In the genomic region with DNA sequence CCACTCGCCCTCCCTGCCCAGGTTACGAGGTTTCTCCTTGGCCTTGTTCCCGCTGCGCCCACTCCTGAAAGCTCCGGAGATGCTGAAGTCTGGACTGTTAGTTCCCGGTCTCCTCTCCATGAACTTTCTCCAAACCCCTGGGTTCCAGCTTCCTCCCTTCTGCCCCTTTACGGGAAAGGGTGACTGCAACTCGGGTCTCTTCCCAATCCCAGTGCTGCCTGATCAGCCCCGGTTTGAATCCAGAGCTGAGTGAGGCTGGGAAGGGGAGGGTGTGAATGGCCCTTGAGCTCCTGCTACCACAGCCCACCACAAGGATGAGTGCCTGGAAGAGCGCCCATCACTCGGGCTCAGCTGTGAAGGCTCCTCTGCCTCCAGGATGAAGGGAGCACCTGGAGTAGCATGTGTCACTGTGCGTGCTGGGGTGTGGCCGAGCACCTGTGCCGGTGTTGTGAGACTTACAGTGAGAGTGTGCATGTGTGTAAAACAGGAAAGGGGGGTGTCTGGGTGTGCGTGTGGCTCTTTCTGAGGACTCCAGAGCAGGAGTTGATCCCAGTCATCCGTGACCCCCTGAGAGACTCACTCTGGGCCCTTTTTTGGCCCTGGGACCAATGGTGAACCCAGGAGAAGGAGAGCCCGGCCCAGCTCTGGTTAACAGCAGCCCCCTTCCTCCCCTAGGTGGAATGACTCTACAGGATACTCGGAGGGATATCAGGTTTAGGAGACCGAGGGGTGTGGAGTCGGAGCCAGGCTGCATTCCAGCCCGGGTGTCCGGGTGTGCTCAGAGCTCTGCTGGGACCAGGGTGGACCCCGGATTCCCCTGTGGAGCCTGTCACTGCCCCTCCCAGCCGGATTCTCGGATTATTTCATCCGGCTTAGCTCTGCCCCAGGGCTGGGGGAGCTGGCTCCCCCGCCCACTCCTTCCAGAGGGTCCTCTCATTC, we compare ENCODE assay signal across 1 cellular context.
TF ChIP-seq lines count a peak whose summit lies in the region.

No MANE protein-coding gene starts in this region.

TF ChIP-seq in IMR-90, 13 proteins besides CTCF, POLR2A, EP300 and RAD21 (continued from another document):
- no peak for TF ChIP-seq BHLHE40 (IDR thresholded peaks at IDR 0.05; ENCODE audit: low read depth, low read length)
- TF ChIP-seq MAFK (IDR thresholded peaks at IDR 0.05; ENCODE audit: low read depth, low read length): no peak
- TF ChIP-seq, protein P1, sequence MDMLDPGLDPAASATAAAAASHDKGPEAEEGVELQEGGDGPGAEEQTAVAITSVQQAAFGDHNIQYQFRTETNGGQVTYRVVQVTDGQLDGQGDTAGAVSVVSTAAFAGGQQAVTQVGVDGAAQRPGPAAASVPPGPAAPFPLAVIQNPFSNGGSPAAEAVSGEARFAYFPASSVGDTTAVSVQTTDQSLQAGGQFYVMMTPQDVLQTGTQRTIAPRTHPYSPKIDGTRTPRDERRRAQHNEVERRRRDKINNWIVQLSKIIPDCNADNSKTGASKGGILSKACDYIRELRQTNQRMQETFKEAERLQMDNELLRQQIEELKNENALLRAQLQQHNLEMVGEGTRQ (IDR thresholded peaks at IDR 0.05; ENCODE audit: low read depth, low read length): no peak
- TF ChIP-seq MXI1 (IDR thresholded peaks at IDR 0.05; ENCODE audit: borderline replicate concordance, low read depth, low read length): no peak
- no peak for TF ChIP-seq CEBPB (IDR thresholded peaks at IDR 0.05; ENCODE audit: low read depth, low read length)
- no peak for TF ChIP-seq NFE2L2 (IDR thresholded peaks at IDR 0.05; ENCODE audit: low read depth, low read length)
- TF ChIP-seq MAZ (IDR thresholded peaks at IDR 0.05; ENCODE audit: borderline replicate concordance, low read depth, low read length): no peak
- TF ChIP-seq RFX5 (IDR thresholded peaks at IDR 0.05; ENCODE audit: low read depth, low read length): no peak
